25 cellular contexts compared by ENCODE assay signal in genomic region chr16:75836377-75837010, GRCh38.
"Had no signal": no experiment of that assay in that cellular context is flagged by ENCODE, and none has a peak within 500 bp of the region (broad histone marks: within the 10 kb centered on the region; RNA-seq: fewer than 3 reads in every experiment).

No MANE protein-coding gene starts in this region.

- H3K4me1 ChIP-seq: Peyer's patch, SJCRH30 had no signal

- H3K27me3 Mint-ChIP-seq: IgD-negative memory B cell had no signal

- H3K36me3 Mint-ChIP-seq: IgD-negative memory B cell had no signal

- H3K27ac ChIP-seq: HL-60, KMS-11, PC-9, Peyer's patch, SJCRH30 had no signal

- H3K27me3 ChIP-seq: Peyer's patch, SJCRH30 had no signal

- H2AFZ ChIP-seq: PC-9 had no signal

- H3K4me3 ChIP-seq: K562, PC-9, Peyer's patch, SJCRH30 had no signal

- H3K27ac Mint-ChIP-seq: IgD-negative memory B cell had no signal

- H3K4me1 Mint-ChIP-seq: IgD-negative memory B cell had no signal

- H3K9me3 ChIP-seq: Peyer's patch, SJCRH30 had no signal

- H3K36me3 ChIP-seq: Peyer's patch, SJCRH30 had no signal

- ATAC-seq: K562, Right ventricle myocardium inferior had no signal

- H3K9ac ChIP-seq: KMS-11 had no signal

- H3K4me2 ChIP-seq: KMS-11, PC-9 had no signal

- H3K4me3 Mint-ChIP-seq: IgD-negative memory B cell had no signal

- DNase-seq: Kasumi-1, MM.1S, NCI-H1092 treated with DMSO at 0.1 percent for 48 hours, NCI-H1417, NCI-H1436 treated with DMSO at 0.1 percent for 48 hours, NCI-H1694, NCI-H187 treated with DMSO at 0.1 percent for 48 hours, NCI-H2029 treated with DMSO at 0.1 percent for 48 hours, NCI-H2107, NCI-H2171, NCI-H226, NCI-H446, NCI-H510A, NCI-H524 treated with DMSO at 0.1 percent for 48 hours, NCI-H69, NCI-H774, PC-9, Peyer's patch, SHP77 treated with DMSO at 0.1 percent for 48 hours, SJCRH30 had no signal
